8 cellular contexts compared by ENCODE assay signal in the genomic region with DNA sequence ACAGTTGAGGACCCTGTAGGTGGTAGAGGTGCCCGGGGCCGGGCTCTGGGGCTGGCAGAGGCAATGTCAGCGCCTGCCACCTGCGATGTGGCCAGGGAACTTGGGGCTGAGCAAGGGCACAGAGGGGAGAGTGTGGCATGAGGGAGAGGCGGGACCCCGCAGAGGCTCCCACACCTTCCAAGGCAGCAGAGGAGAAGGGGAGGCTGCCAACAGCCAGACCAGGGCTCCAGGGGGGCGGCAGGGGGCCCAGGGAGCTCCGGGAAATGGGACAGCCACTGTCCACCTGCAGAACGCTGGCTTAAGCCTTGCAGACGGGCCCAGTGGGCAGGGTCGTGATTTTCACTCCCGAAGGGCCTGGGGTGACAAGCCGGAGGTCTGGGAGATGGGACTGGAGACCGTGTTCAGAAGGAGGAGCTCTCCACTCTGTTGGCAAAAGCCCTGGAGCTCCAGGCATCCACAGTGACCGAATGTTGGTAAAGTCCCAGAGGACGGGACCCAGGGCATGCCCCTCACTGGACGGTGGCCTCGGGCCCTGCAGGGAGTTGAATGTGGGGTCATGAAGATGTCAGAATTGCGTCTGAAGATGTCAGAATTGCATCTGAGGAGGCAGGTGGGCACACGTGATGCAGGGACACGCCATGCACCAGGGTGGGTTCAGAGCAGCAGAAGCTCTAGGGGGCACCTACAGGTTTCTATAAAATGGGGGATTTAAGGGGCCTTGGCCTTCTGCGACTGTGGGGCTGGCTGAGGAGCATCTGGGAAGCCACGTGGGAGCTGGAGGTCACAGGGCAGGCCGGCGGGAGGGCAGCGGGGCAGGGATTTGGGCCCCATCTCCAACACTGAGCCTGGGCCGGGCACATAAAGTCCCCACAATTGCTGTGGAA. TPM values are rescaled to one million over a fixed set of nuclear protein-coding genes. Genes with fewer than 3 reads are reported as not detected.
DNase-seq lines count a peak whose midpoint lies in the region; ATAC-seq and TF ChIP-seq lines count a peak whose summit lies in the region.

No MANE protein-coding gene starts in this region.

- peak overlapping the region; percentile 100 for H3K27ac Mint-ChIP-seq in CD4-positive, CD25-positive, alpha-beta regulatory T cell
- peak overlapping the region; percentile 96 for H3K27ac Mint-ChIP-seq in dendritic cell treated with granulocyte-macrophage colony-stimulating factor and Interleukin-4, amounts not matched to agents 40 ng/mL and 50 ng/mL, for 4 days

- ATAC-seq in CD4-positive, CD25-positive, alpha-beta regulatory T cell (ENCODE audit: low read depth in 2 of 2) = peak; percentile 6 to 7

- intact Hi-C loops in OCI-LY7 (cut with micrococcal nuclease; ENCODE audit: unreplicated experiment) = loop anchor here (10.0 kb wide), 2 partner anchors 196 to 256 kb away; no protein-coding TSS in a partner anchor
- intact Hi-C loops in dendritic cell treated with granulocyte-macrophage colony-stimulating factor and Interleukin-4, amounts not matched to agents 40 ng/mL and 50 ng/mL, for 4 days (cut with micrococcal nuclease) = loop anchor here (10.0 kb wide), 1 partner anchor 64 kb away; no protein-coding TSS in a partner anchor
- intact Hi-C loops in prostate gland (cut with DNase I) = loop anchor here (10.0 kb wide), 1 partner anchor 64 kb away; no protein-coding TSS in a partner anchor

- CTCF ChIA-PET in OCI-LY7 (lab: Charles Lee; ENCODE audit: unreplicated experiment) = interaction anchor here (0.7 to 1.1 kb wide), 3 partner anchors 51 to 261 kb away, joined by 3 to 5 read pairs (median 4); a partner anchor contains a TSS

- peaks cover 72% of the 10 kb centered on the region for H3K4me1 ChIP-seq in CD4-positive, CD25-positive, alpha-beta regulatory T cell (ENCODE audit: control insufficient read depth, insufficient read depth, low read length, poor library complexity, severe bottlenecking)
- H3K4me1 ChIP-seq in OCI-LY7 (ENCODE audit: insufficient read depth, low read length, poor library complexity, severe bottlenecking) (peaks cover 42% of the 10 kb centered on the region), prostate gland (replicated peaks) (peaks cover 21% of the 10 kb centered on the region)

- H3K36me3 ChIP-seq in CD4-positive, CD25-positive, alpha-beta regulatory T cell (ENCODE audit: control insufficient read depth, insufficient read depth, low read length) = no peaks in the 10 kb centered on the region
- no peaks in the 10 kb centered on the region for H3K36me3 ChIP-seq in OCI-LY7 (ENCODE audit: insufficient read depth, low read length)
- no peaks in the 10 kb centered on the region for H3K36me3 ChIP-seq in prostate gland

- H3K79me2 ChIP-seq in OCI-LY7 (ENCODE audit: insufficient read depth, low read depth, low read length) = no peaks in the 10 kb centered on the region

- H3K4me2 ChIP-seq in OCI-LY7 (ENCODE audit: low read length) = peak overlapping the region; percentile 89

- H3K27ac ChIP-seq in CD4-positive, CD25-positive, alpha-beta regulatory T cell (ENCODE audit: insufficient read depth, low read length, poor library complexity, severe bottlenecking) = peak overlapping the region; percentile 99
- H3K27ac ChIP-seq in OCI-LY7 (ENCODE audit: low read depth, low read length, poor library complexity, severe bottlenecking) (peak overlapping the region; percentile 57), prostate gland (peak overlapping the region; percentile 99)

- H2AFZ ChIP-seq in OCI-LY7 (ENCODE audit: low read length) = peak overlapping the region; percentile 91

- peak overlapping the region; percentile 82 for H3K4me3 ChIP-seq in CD4-positive, CD25-positive, alpha-beta regulatory T cell (ENCODE audit: low read depth, low read length)
- H3K4me3 ChIP-seq in OCI-LY7 (ENCODE audit: low read depth, low read length, poor library complexity, severe bottlenecking) (peak overlapping the region; percentile 66), prostate gland (peak overlapping the region; percentile 35 to 43)

- no peak for TF ChIP-seq POLR2A in prostate gland (IDR thresholded peaks at IDR 0.05)

- TF ChIP-seq CTCF in OCI-LY7 (conservative IDR thresholded peaks at IDR 0.05; ENCODE audit: low read length) (no peak), prostate gland (IDR thresholded peaks at IDR 0.05) (no peak)

- no peaks in the 10 kb centered on the region for H3K9me3 ChIP-seq in CD4-positive, CD25-positive, alpha-beta regulatory T cell (ENCODE audit: control insufficient read depth in 2 of 2, low read length in 2 of 2)
- no peaks in the 10 kb centered on the region for H3K9me3 ChIP-seq in OCI-LY7 (ENCODE audit: low read length)
- H3K9me3 ChIP-seq in prostate gland = no peaks in the 10 kb centered on the region

- peak overlapping the region; percentile 98 for H3K4me3 Mint-ChIP-seq in CD4-positive, CD25-positive, alpha-beta regulatory T cell
- peak overlapping the region; percentile 78 for H3K4me3 Mint-ChIP-seq in dendritic cell treated with granulocyte-macrophage colony-stimulating factor and Interleukin-4, amounts not matched to agents 40 ng/mL and 50 ng/mL, for 4 days

- no peaks in the 10 kb centered on the region for H3K27me3 ChIP-seq in CD4-positive, CD25-positive, alpha-beta regulatory T cell (ENCODE audit: control insufficient read depth, insufficient read depth, low read length)
- H3K27me3 ChIP-seq in prostate gland (replicated peaks; ENCODE audit: insufficient read depth) = no peaks in the 10 kb centered on the region

- no peaks in the 10 kb centered on the region for H4K20me1 ChIP-seq in OCI-LY7 (ENCODE audit: insufficient read depth, low read length)

- H3K4me1 Mint-ChIP-seq in CD4-positive, CD25-positive, alpha-beta regulatory T cell = peaks cover 5 to 84% (median 36%) of the 10 kb centered on the region in 4 donors
- H3K4me1 Mint-ChIP-seq in dendritic cell treated with granulocyte-macrophage colony-stimulating factor and Interleukin-4, amounts not matched to agents 40 ng/mL and 50 ng/mL, for 4 days (ENCODE audit: low read depth) = peaks cover 82% of the 10 kb centered on the region

- peaks cover 12% of the 10 kb centered on the region for H3K27me3 Mint-ChIP-seq in CD4-positive, CD25-positive, alpha-beta regulatory T cell
- H3K27me3 Mint-ChIP-seq in dendritic cell treated with granulocyte-macrophage colony-stimulating factor and Interleukin-4, amounts not matched to agents 40 ng/mL and 50 ng/mL, for 4 days = peaks cover 53% of the 10 kb centered on the region

- no TSS peak for BruUV-seq in OCI-LY7 (replicated peaks; lab: Mats Ljungman, UMichigan)

- no peaks in the 10 kb centered on the region for H3K36me3 Mint-ChIP-seq in CD4-positive, CD25-positive, alpha-beta regulatory T cell
- H3K36me3 Mint-ChIP-seq in dendritic cell treated with granulocyte-macrophage colony-stimulating factor and Interleukin-4, amounts not matched to agents 40 ng/mL and 50 ng/mL, for 4 days (ENCODE audit: low read depth) = no peaks in the 10 kb centered on the region

- no peaks in the 10 kb centered on the region for H3K9me2 ChIP-seq in OCI-LY7 (ENCODE audit: insufficient read depth, low read length)

- POLR2A ChIA-PET in OCI-LY7 (lab: Charles Lee) = interaction anchor here (0.6 to 3.3 kb wide), 8 partner anchors 12 to 814 kb away, joined by 3 to 22 read pairs (median 3); a partner anchor contains a TSS

- no peak for DNase-seq in CD4-positive, CD25-positive, alpha-beta regulatory T cell
- DNase-seq in OCI-LY7 (ENCODE audit: low spot score) (no peak), prostate gland (ENCODE audit: low spot score) (no peak), NCI-H1417 treated with DMSO at 0.1 percent for 48 hours (lab: John Stamatoyannopoulos, UW) (no peak), pons (ENCODE audit: low spot score) (no peak), NCI-H510A treated with DMSO at 0.1 percent for 48 hours (lab: John Stamatoyannopoulos, UW) (no peak), NCI-H774 (lab: John Stamatoyannopoulos, UW) (no peak)

- H3K9me3 Mint-ChIP-seq in CD4-positive, CD25-positive, alpha-beta regulatory T cell = no peaks in the 10 kb centered on the region
- H3K9me3 Mint-ChIP-seq in dendritic cell treated with granulocyte-macrophage colony-stimulating factor and Interleukin-4, amounts not matched to agents 40 ng/mL and 50 ng/mL, for 4 days = no peaks in the 10 kb centered on the region

- WGBS in prostate gland = 61% methylated on average over 26 of the region's 27 CpGs

RNA-seq across cellular contexts. Expression of a gene that starts 18.6 kb away (rescaled TPM):
- 140 TPM for total RNA-seq in CD4-positive, CD25-positive, alpha-beta regulatory T cell
- 10 to 100 TPM; 56.3 to 76.9 (median 68.3) TPM for polyA plus RNA-seq in CD4-positive, CD25-positive, alpha-beta regulatory T cell
- not detected in 2 replicates for total RNA-seq in OCI-LY7 (2014; rRNA removed; shearing (Covaris generic))
- total RNA-seq in OCI-LY7 (2022) (not detected in 2 replicates), prostate gland (1 to 10 TPM in 1 of 2 donors, not detected in 1; 2.8 TPM)

RNA-seq across cellular contexts. Expression of a gene that starts 25.3 kb away (rescaled TPM):
- 333 TPM for total RNA-seq in CD4-positive, CD25-positive, alpha-beta regulatory T cell
- 10 to 100 TPM; 41.2 to 50.3 (median 48.6) TPM for polyA plus RNA-seq in CD4-positive, CD25-positive, alpha-beta regulatory T cell
- total RNA-seq in OCI-LY7 (2014; rRNA removed; shearing (Covaris generic)) = 39.7 and 53.0 TPM in 2 replicates
- total RNA-seq in OCI-LY7 (2022) (170 and 181 TPM in 2 replicates), prostate gland (100 to 1,000 TPM in 1 of 2 donors, 10 to 100 TPM in 1; 80.3 to 155 TPM)

RNA-seq across cellular contexts. Expression of a gene that starts 34.8 kb away (rescaled TPM):
- 0.52 TPM for total RNA-seq in CD4-positive, CD25-positive, alpha-beta regulatory T cell
- polyA plus RNA-seq in CD4-positive, CD25-positive, alpha-beta regulatory T cell = under 1 TPM; 0.38 to 0.91 (median 0.51) TPM
- not detected in 2 replicates for total RNA-seq in OCI-LY7 (2014; rRNA removed; shearing (Covaris generic))
- not detected in 2 replicates for total RNA-seq in OCI-LY7 (2022)
- 10 to 100 TPM in 1 of 2 donors, 1 to 10 TPM in 1; 9.0 to 12.5 TPM for total RNA-seq in prostate gland

Comparison
In these comparisons a context has a peak if more than half of its experiments do, and no peak if none do; other contexts are left out.
1. RNA of a gene that starts 18.6 kb away (total RNA-seq): 140 TPM in CD4-positive, CD25-positive, alpha-beta regulatory T cell (single experiment); 2.8 TPM in prostate gland and not detected in OCI-LY7; every median in the first group is over 10 times any median in the second.
2. Peak in every context shown above with its lines, with median percentiles within 50 percentile points of each other: H3K27ac ChIP-seq and H3K4me3 ChIP-seq.